Comparison of ENCODE assay signal across 8 cellular contexts in the genomic region with DNA sequence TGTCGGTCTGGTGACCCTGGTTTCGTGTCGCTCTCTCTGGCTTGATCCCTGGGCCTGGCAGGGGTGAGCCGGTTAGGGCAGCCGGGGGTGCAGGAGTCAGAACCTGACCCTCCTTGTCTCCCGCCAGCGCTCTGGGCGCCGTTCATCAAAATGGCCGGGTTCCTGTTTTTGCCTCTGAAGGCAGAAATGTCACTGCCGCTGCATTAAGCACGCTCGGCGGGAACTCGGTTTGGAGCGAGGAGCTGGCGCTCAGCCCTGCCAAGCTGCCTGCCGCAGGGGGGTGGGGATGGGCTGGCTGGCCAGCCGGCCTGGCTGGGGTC.
A peak's percentile ranks its signal among the peaks of the same experiment; 100 is the strongest.
DNase-seq lines count a peak whose midpoint lies in the region; ATAC-seq and TF ChIP-seq lines count a peak whose summit lies in the region.

No MANE protein-coding gene starts in this region.

- H3K27me3 ChIP-seq in thyroid gland: no peaks in the 10 kb centered on the region

- TF ChIP-seq POLR2A in thyroid gland (IDR thresholded peaks at IDR 0.05) (no peak), lower leg skin (IDR thresholded peaks at IDR 0.05) (no peak)

- no peak overlapping the region for H3K27ac Mint-ChIP-seq in activated naive CD8-positive, alpha-beta T cell treated with anti-CD3 and anti-CD28 coated beads for 36 hours

- no peaks in the 10 kb centered on the region for H3K36me3 Mint-ChIP-seq in activated naive CD8-positive, alpha-beta T cell treated with anti-CD3 and anti-CD28 coated beads for 36 hours

- H3K27ac ChIP-seq in thyroid gland: peak overlapping the region in 1 of 3 donors; percentile 59

- H3K9me3 Mint-ChIP-seq in activated naive CD8-positive, alpha-beta T cell treated with anti-CD3 and anti-CD28 coated beads for 36 hours: no peaks in the 10 kb centered on the region

- H3K9me3 ChIP-seq in thyroid gland: no peaks in the 10 kb centered on the region

- no peak for ATAC-seq in GM19351 (IDR thresholded peaks at IDR 0.05; ENCODE audit: unreplicated experiment)

- intact Hi-C loops in thyroid gland (cut with DNase I) (no loop called here), lower leg skin (cut with DNase I; ENCODE audit: low total_unique reads) (no loop called here)

- WGBS in thyroid gland, 2 donors: 5 to 20% methylated on average over 1 to 4 of the region's 19 CpGs
- 22 to 33% methylated on average over 18 to 19 of the region's 19 CpGs for WGBS in lower leg skin, 2 donors

- H3K4me1 Mint-ChIP-seq in activated naive CD8-positive, alpha-beta T cell treated with anti-CD3 and anti-CD28 coated beads for 36 hours: peaks cover 19% of the 10 kb centered on the region

- TF ChIP-seq CTCF in thyroid gland (IDR thresholded peaks at IDR 0.05): no peak
- TF ChIP-seq CTCF in lower leg skin (IDR thresholded peaks at IDR 0.05): no peak

- peaks cover 24 to 42% of the 10 kb centered on the region in 2 donors for H3K4me1 ChIP-seq in thyroid gland

- H3K4me3 ChIP-seq in thyroid gland (replicated peaks in 1 of 3): peak overlapping the region in 1 of 3 donors; percentile 31
- no peak overlapping the region for H3K4me3 ChIP-seq in lower leg skin (ENCODE audit: low read depth, poor library complexity, severe bottlenecking)

- no peaks in the 10 kb centered on the region for H3K36me3 ChIP-seq in thyroid gland

- peak overlapping the region; percentile 60 for H3K4me3 Mint-ChIP-seq in activated naive CD8-positive, alpha-beta T cell treated with anti-CD3 and anti-CD28 coated beads for 36 hours

- H3K27me3 Mint-ChIP-seq in activated naive CD8-positive, alpha-beta T cell treated with anti-CD3 and anti-CD28 coated beads for 36 hours: no peaks in the 10 kb centered on the region

- peak; percentile 59 for DNase-seq in activated CD8-positive, alpha-beta memory T cell treated with anti-CD3 and anti-CD28 coated beads, Interleukin-2, amount 50 U/mL, for 48 hours
- DNase-seq in activated CD8-positive, alpha-beta memory T cell treated with anti-CD3 and anti-CD28 coated beads, Interleukin-2, amount 50 U/mL, for 4 hours: no peak
- no peak for DNase-seq in activated naive CD8-positive, alpha-beta T cell treated with anti-CD3 and anti-CD28 coated beads for 36 hours
- DNase-seq in islet precursor cell (peak; percentile 74), thyroid gland (peak; percentile 49 to 67), lower leg skin (ENCODE audit: low spot score in 2 of 2) (no peak), GOT3 (lab: John Stamatoyannopoulos, UW) (no peak)

Comparison
In these comparisons a context has a peak if more than half of its experiments do, and no peak if none do; other contexts are left out.
1. DNase-seq: peak in activated CD8-positive, alpha-beta memory T cell treated with anti-CD3 and anti-CD28 coated beads, Interleukin-2, amount 50 U/mL, for 48 hours (single experiment), islet precursor cell (single experiment) and thyroid gland (2 of 2); none in activated CD8-positive, alpha-beta memory T cell treated with anti-CD3 and anti-CD28 coated beads, Interleukin-2, amount 50 U/mL, for 4 hours (single experiment), activated naive CD8-positive, alpha-beta T cell treated with anti-CD3 and anti-CD28 coated beads for 36 hours (single experiment), lower leg skin (0 of 2) and GOT3 (single experiment).